ENCODE assay signal across 9 cellular contexts in the genomic region with DNA sequence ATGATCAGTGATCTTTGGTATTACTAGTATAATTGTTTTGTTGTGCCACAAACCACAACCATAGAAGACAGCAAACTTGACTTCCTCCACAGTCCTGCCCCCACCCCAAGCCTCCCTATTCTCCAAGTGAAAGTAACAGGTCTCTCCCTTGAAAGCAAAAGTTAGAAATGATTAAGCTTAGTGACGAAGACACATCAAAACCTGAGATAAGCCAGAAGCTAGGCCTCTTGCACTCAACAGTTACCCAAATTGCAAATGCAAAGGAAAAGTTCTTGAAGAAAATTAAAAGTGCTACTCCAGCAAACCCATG.
DNase-seq lines count a peak whose midpoint lies in the region; ATAC-seq and TF ChIP-seq lines count a peak whose summit lies in the region.
"Had no signal": no experiment of that assay in that cellular context is flagged by ENCODE, and none has a peak within 500 bp of the region (broad histone marks: within the 10 kb centered on the region; RNA-seq: fewer than 3 reads in every experiment).

No MANE protein-coding gene starts in this region.

- H3K36me3 ChIP-seq in KMS-11 (ENCODE audit: insufficient read depth), result peaks cover 5% of the 10 kb centered on the region; the same call in 1 of the 2 replicates

- H3K9ac ChIP-seq in KMS-11, result no peak overlapping the region

- peaks cover 82% of the 10 kb centered on the region for H3K4me1 Mint-ChIP-seq in stimulated activated naive CD8-positive, alpha-beta T cell treated with anti-CD3 and anti-CD28 coated beads, Interleukin-15, amount 100 ng/mL, for 72 hours

- H3K9me3 Mint-ChIP-seq in stimulated activated naive CD8-positive, alpha-beta T cell treated with anti-CD3 and anti-CD28 coated beads, Interleukin-15, amount 100 ng/mL, for 72 hours, result no peaks in the 10 kb centered on the region

- TF ChIP-seq CTCF in KMS-11 (conservative IDR thresholded peaks at IDR 0.05; ENCODE audit: low read depth, low read length), result no peak

- H2AFZ ChIP-seq in KMS-11 (ENCODE audit: low read depth), result no peak overlapping the region

- no peaks in the 10 kb centered on the region for H3K27me3 ChIP-seq in KMS-11 (ENCODE audit: insufficient read depth, low read depth)

- H4K20me1 ChIP-seq in KMS-11 (ENCODE audit: insufficient read depth), result peaks cover 17% of the 10 kb centered on the region

- no peak overlapping the region for H3K4me3 ChIP-seq in KMS-11 (IDR thresholded peaks at IDR 0.05; ENCODE audit: insufficient read depth, low read depth, low read length)

- peaks cover 61% of the 10 kb centered on the region for H3K79me2 ChIP-seq in KMS-11 (ENCODE audit: insufficient read depth, low read depth)

- peak overlapping the region; percentile 90 to 99 for H3K27ac Mint-ChIP-seq in stimulated activated naive CD8-positive, alpha-beta T cell treated with anti-CD3 and anti-CD28 coated beads, Interleukin-15, amount 100 ng/mL, for 72 hours

- no peak overlapping the region for H3K27ac ChIP-seq in KMS-11

- ATAC-seq in stimulated activated naive CD8-positive, alpha-beta T cell treated with anti-CD3 and anti-CD28 coated beads, Interleukin-15, amount 100 ng/mL, for 72 hours, result peak; percentile 95

- H3K4me1 ChIP-seq in KMS-11 (ENCODE audit: low read depth, poor library complexity, severe bottlenecking), result peaks cover 42% of the 10 kb centered on the region

- peak overlapping the region; percentile 2; the same call in 1 of the 2 replicates for H3K4me2 ChIP-seq in KMS-11

- DNase-seq in activated gamma-delta T cell treated with Interleukin-2 at 50 U/mL for 16 hours (peak; percentile 37), activated gamma-delta T cell (lab: John Stamatoyannopoulos, UW) (no peak), amniotic stem cell (lab: John Stamatoyannopoulos, UW) (no peak), COLO668 (lab: John Stamatoyannopoulos, UW; ENCODE audit: unreplicated experiment) (no peak), GOT3 (lab: John Stamatoyannopoulos, UW) (no peak)
- peak; percentile 44 for DNase-seq in activated naive CD8-positive, alpha-beta T cell treated with anti-CD3 and anti-CD28 coated beads, Interleukin-2, amount 50 U/mL, for 16 hours (ENCODE audit: low read depth, low spot score)
- DNase-seq in stimulated activated naive CD8-positive, alpha-beta T cell treated with anti-CD3 and anti-CD28 coated beads, Interleukin-15, amount 100 ng/mL, for 72 hours, result peak; percentile 55 to 82
- DNase-seq: NCI-H1417 had no signal

- H3K4me3 Mint-ChIP-seq in stimulated activated naive CD8-positive, alpha-beta T cell treated with anti-CD3 and anti-CD28 coated beads, Interleukin-15, amount 100 ng/mL, for 72 hours, result peak overlapping the region; percentile 78 to 97

- H3K27me3 Mint-ChIP-seq in stimulated activated naive CD8-positive, alpha-beta T cell treated with anti-CD3 and anti-CD28 coated beads, Interleukin-15, amount 100 ng/mL, for 72 hours, result no peaks in the 10 kb centered on the region

Comparison
In these comparisons a context has a peak if more than half of its experiments do, and no peak if none do; other contexts are left out.
1. DNase-seq: peak in activated gamma-delta T cell treated with Interleukin-2 at 50 U/mL for 16 hours (single experiment), activated naive CD8-positive, alpha-beta T cell treated with anti-CD3 and anti-CD28 coated beads, Interleukin-2, amount 50 U/mL, for 16 hours (single experiment) and stimulated activated naive CD8-positive, alpha-beta T cell treated with anti-CD3 and anti-CD28 coated beads, Interleukin-15, amount 100 ng/mL, for 72 hours (2 of 2); none in activated gamma-delta T cell (single experiment), amniotic stem cell (single experiment), COLO668 (single experiment) and GOT3 (single experiment).